1 cellular context compared by ENCODE assay signal in genomic region chr11:112024178-112024777, GRCh38.
TF ChIP-seq lines count a peak whose summit lies in the region.

No MANE protein-coding gene starts in this region.

TF ChIP-seq in HepG2, 621 proteins besides CTCF, POLR2A, EP300 and RAD21:
- TF ChIP-seq CHCHD3 (CRISPR knock-in tag; IDR thresholded peaks at IDR 0.05) (0 out of 2 replicates have a peak, but pooled peaks have one; percentile 8), MEF2D (CRISPR knock-in tag; IDR thresholded peaks at IDR 0.05) (no peak), ZNF605 (CRISPR knock-in tag; IDR thresholded peaks at IDR 0.05) (no peak), ZNF816 (CRISPR knock-in tag; IDR thresholded peaks at IDR 0.05; ENCODE audit: borderline replicate concordance) (peak; percentile 10; the same call in 1 of the 2 replicates), ZNF652 (CRISPR knock-in tag; IDR thresholded peaks at IDR 0.05; ENCODE audit: borderline replicate concordance, low read depth) (no peak), SRF (IDR thresholded peaks at IDR 0.05; ENCODE audit: low read depth, low read length) (no peak), USF2 (IDR thresholded peaks at IDR 0.05; ENCODE audit: low read depth, low read length) (no peak), USF2 (CRISPR knock-in tag; IDR thresholded peaks at IDR 0.05; ENCODE audit: borderline replicate concordance) (0 out of 2 replicates have a peak, but pooled peaks have one; percentile 27)
